ENCODE assay signal across 1 cellular context in genomic region chr3:184815046-184815930, GRCh38.
TF ChIP-seq lines count a peak whose summit lies in the region.

No MANE protein-coding gene starts in this region.

TF ChIP-seq in HepG2, 621 proteins besides CTCF, POLR2A, EP300 and RAD21:
- TF ChIP-seq, protein P1, sequence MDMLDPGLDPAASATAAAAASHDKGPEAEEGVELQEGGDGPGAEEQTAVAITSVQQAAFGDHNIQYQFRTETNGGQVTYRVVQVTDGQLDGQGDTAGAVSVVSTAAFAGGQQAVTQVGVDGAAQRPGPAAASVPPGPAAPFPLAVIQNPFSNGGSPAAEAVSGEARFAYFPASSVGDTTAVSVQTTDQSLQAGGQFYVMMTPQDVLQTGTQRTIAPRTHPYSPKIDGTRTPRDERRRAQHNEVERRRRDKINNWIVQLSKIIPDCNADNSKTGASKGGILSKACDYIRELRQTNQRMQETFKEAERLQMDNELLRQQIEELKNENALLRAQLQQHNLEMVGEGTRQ (IDR thresholded peaks at IDR 0.05; ENCODE audit: low read depth, low read length) = no peak
- TF ChIP-seq, protein P1 (CRISPR knock-in tag; IDR thresholded peaks at IDR 0.05; ENCODE audit: borderline replicate concordance) = no peak
- TF ChIP-seq CREB1 (IDR thresholded peaks at IDR 0.05) = peak; percentile 44; the same call in 1 of the 2 replicates
- no peak for TF ChIP-seq CREB1 (CRISPR knock-in tag; IDR thresholded peaks at IDR 0.05)
